ENCODE assay signal across 1 cellular context in the genomic region with DNA sequence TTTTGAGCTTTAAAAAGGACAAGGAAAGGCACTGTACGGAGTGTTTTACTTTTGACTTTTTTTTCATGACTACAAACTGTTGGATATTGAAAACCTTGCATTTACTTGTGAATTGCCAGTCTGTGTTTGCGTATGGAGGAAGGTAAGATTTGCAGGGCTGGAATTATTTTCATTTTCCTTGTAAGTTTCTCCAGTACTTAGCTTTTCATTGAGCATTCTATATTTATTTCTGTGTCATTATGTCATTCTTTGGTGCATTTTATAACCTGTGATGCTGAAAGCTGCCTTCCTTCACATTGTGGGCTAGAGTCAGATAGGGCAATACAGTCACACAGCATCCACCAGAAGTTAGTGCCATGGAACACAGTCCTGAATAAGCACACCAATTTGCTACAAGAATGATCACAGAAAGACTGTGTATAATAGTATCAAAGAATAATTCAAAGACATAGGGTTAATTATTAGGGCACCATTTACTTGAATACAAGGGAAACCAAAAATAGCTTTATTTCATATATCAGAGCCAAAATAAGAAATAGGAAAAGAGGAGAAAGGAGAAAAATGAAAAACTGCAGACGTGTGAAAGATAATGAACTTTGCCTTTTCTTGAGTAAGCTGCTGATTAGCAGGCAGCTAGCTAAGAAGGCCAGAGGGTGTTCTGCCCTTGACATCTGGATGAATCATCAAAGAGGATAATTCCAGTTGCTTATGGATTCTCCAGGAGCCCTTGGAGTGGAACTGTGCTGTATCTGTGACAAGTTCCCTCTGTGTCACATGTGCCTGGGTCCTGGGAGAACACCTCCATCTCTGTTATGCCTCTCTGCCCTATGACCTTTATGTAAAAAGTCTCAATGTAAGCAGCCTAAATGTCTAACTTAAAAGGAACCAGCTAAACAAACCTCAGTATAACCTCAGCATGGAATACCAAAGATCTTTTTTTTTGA.
TF ChIP-seq lines count a peak whose summit lies in the region.

No MANE protein-coding gene starts in this region.

TF ChIP-seq in K562, 482 proteins besides CTCF, POLR2A, EP300 and RAD21 (continued from another document and continues in another):
- TF ChIP-seq, protein P1, sequence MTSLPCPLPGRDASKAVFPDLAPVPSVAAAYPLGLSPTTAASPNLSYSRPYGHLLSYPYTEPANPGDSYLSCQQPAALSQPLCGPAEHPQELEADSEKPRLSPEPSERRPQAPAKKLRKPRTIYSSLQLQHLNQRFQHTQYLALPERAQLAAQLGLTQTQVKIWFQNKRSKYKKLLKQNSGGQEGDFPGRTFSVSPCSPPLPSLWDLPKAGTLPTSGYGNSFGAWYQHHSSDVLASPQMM (CRISPR knock-in tag; IDR thresholded peaks at IDR 0.05) = no peak
- TF ChIP-seq FOXP1 (CRISPR knock-in tag; IDR thresholded peaks at IDR 0.05) = no peak
- TF ChIP-seq RBM25 (IDR thresholded peaks at IDR 0.05; ENCODE audit: low read depth, low read length, severe bottlenecking) = peak; percentile 89
- TF ChIP-seq ZBTB2 (IDR thresholded peaks at IDR 0.05) = peak; percentile 58; the same call in 1 of the 2 replicates
- TF ChIP-seq RAD51 (IDR thresholded peaks at IDR 0.05; ENCODE audit: borderline replicate concordance, low read depth) = peak; percentile 33; the same call in 1 of the 2 replicates
- peak; percentile 42; the same call in 1 of the 2 replicates for TF ChIP-seq CREB3L1 (IDR thresholded peaks at IDR 0.05; ENCODE audit: borderline replicate concordance, low read depth)
- TF ChIP-seq PKNOX1 (IDR thresholded peaks at IDR 0.05) = peak; percentile 63
- TF ChIP-seq ZFP91 (CRISPR knock-in tag; IDR thresholded peaks at IDR 0.05) = no peak
- TF ChIP-seq HNRNPK (IDR thresholded peaks at IDR 0.05; ENCODE audit: low read depth, low read length, poor library complexity, severe bottlenecking) = no peak
- 0 out of 2 replicates have a peak, but pooled peaks have one; percentile 22 for TF ChIP-seq ZKSCAN8 (CRISPR knock-in tag; IDR thresholded peaks at IDR 0.05)
- TF ChIP-seq SOX6 (IDR thresholded peaks at IDR 0.05) = peak; percentile 13; the same call in 1 of the 2 replicates
- TF ChIP-seq, protein P2, sequence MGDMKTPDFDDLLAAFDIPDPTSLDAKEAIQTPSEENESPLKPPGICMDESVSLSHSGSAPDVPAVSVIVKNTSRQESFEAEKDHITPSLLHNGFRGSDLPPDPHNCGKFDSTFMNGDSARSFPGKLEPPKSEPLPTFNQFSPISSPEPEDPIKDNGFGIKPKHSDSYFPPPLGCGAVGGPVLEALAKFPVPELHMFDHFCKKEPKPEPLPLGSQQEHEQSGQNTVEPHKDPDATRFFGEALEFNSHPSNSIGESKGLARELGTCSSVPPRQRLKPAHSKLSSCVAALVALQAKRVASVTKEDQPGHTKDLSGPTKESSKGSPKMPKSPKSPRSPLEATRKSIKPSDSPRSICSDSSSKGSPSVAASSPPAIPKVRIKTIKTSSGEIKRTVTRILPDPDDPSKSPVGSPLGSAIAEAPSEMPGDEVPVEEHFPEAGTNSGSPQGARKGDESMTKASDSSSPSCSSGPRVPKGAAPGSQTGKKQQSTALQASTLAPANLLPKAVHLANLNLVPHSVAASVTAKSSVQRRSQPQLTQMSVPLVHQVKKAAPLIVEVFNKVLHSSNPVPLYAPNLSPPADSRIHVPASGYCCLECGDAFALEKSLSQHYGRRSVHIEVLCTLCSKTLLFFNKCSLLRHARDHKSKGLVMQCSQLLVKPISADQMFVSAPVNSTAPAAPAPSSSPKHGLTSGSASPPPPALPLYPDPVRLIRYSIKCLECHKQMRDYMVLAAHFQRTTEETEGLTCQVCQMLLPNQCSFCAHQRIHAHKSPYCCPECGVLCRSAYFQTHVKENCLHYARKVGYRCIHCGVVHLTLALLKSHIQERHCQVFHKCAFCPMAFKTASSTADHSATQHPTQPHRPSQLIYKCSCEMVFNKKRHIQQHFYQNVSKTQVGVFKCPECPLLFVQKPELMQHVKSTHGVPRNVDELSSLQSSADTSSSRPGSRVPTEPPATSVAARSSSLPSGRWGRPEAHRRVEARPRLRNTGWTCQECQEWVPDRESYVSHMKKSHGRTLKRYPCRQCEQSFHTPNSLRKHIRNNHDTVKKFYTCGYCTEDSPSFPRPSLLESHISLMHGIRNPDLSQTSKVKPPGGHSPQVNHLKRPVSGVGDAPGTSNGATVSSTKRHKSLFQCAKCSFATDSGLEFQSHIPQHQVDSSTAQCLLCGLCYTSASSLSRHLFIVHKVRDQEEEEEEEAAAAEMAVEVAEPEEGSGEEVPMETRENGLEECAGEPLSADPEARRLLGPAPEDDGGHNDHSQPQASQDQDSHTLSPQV (IDR thresholded peaks at IDR 0.05) = peak; percentile 81
- TF ChIP-seq ARNT (IDR thresholded peaks at IDR 0.05) = 0 out of 4 replicates have a peak, but pooled peaks of 1 of the 2 experiments have one; percentile 14
- TF ChIP-seq MNT (conservative IDR thresholded peaks at IDR 0.05) = peak in 1 of 2 experiments; percentile 57; a peak in 2 of 4 replicates
- TF ChIP-seq TAF1 (IDR thresholded peaks at IDR 0.05; ENCODE audit: control insufficient read depth, extremely low read depth, insufficient read depth, low read length, severe bottlenecking) = no peak
- 0 out of 2 replicates have a peak, but pooled peaks have one; percentile 20 for TF ChIP-seq FOXM1 (IDR thresholded peaks at IDR 0.05; ENCODE audit: low read depth)
- no peak for TF ChIP-seq FOXM1 (CRISPR knock-in tag; IDR thresholded peaks at IDR 0.05; ENCODE audit: low read depth)
- no peak for TF ChIP-seq KHSRP (IDR thresholded peaks at IDR 0.05)
- TF ChIP-seq TAL1 (IDR thresholded peaks at IDR 0.05) = peak; percentile 52
- peak; percentile 52 for TF ChIP-seq TCF3 (CRISPR knock-in tag; IDR thresholded peaks at IDR 0.05)
- 0 out of 2 replicates have a peak, but pooled peaks have one; percentile 26 for TF ChIP-seq SMAD4 (CRISPR knock-in tag; conservative IDR thresholded peaks at IDR 0.05)
- peak; percentile 46 for TF ChIP-seq CHD1 (IDR thresholded peaks at IDR 0.05; ENCODE audit: low read length)
- TF ChIP-seq, protein P3, sequence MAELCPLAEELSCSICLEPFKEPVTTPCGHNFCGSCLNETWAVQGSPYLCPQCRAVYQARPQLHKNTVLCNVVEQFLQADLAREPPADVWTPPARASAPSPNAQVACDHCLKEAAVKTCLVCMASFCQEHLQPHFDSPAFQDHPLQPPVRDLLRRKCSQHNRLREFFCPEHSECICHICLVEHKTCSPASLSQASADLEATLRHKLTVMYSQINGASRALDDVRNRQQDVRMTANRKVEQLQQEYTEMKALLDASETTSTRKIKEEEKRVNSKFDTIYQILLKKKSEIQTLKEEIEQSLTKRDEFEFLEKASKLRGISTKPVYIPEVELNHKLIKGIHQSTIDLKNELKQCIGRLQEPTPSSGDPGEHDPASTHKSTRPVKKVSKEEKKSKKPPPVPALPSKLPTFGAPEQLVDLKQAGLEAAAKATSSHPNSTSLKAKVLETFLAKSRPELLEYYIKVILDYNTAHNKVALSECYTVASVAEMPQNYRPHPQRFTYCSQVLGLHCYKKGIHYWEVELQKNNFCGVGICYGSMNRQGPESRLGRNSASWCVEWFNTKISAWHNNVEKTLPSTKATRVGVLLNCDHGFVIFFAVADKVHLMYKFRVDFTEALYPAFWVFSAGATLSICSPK (IDR thresholded peaks at IDR 0.05; ENCODE audit: borderline replicate concordance) = no peak
- TF ChIP-seq NR2C2 (CRISPR knock-in tag; IDR thresholded peaks at IDR 0.05) = no peak
- peak; percentile 84 for TF ChIP-seq NR2C2 (tag; IDR thresholded peaks at IDR 0.05)
- no peak for TF ChIP-seq RBFOX2 (IDR thresholded peaks at IDR 0.05; ENCODE audit: low read depth, low read length)
- TF ChIP-seq ZNF79 (CRISPR knock-in tag; IDR thresholded peaks at IDR 0.05; ENCODE audit: low read depth) = no peak
- TF ChIP-seq ZFP1 (CRISPR knock-in tag; IDR thresholded peaks at IDR 0.05) = no peak
- TF ChIP-seq PCBP2 (IDR thresholded peaks at IDR 0.05; ENCODE audit: low read depth, low read length, poor library complexity, severe bottlenecking) = no peak
- TF ChIP-seq FOS (IDR thresholded peaks at IDR 0.05; ENCODE audit: extremely low read depth, insufficient read length) = peak; percentile 47
- TF ChIP-seq DNMT1 (IDR thresholded peaks at IDR 0.05) = no peak
- no peak for TF ChIP-seq FOXO4 (CRISPR knock-in tag; IDR thresholded peaks at IDR 0.05)
- no peak for TF ChIP-seq ZNF212 (CRISPR knock-in tag; IDR thresholded peaks at IDR 0.05)
- 0 out of 2 replicates have a peak, but pooled peaks have one; percentile 6 for TF ChIP-seq TFAP4 (CRISPR knock-in tag; IDR thresholded peaks at IDR 0.05; ENCODE audit: borderline replicate concordance)
- peak; percentile 88 for TF ChIP-seq ESRRA (IDR thresholded peaks at IDR 0.05; ENCODE audit: borderline replicate concordance, low read depth)
- peak in 1 of 2 experiments; percentile 59; a peak in 2 of 4 replicates for TF ChIP-seq HDAC1 (IDR thresholded peaks at IDR 0.05)
- 0 out of 4 replicates have a peak, but pooled peaks of 1 of the 2 experiments have one; percentile 12 for TF ChIP-seq NRF1 (conservative IDR thresholded peaks at IDR 0.05 in 1 of 2, IDR thresholded peaks at IDR 0.05 in 1 of 2)
- TF ChIP-seq CXXC5 (CRISPR knock-in tag; IDR thresholded peaks at IDR 0.05) = peak; percentile 22; the same call in 1 of the 2 replicates
